Comparison of ENCODE assay signal across 8 cellular contexts in genomic region chr12:6469609-6470374, GRCh38. TPM values are rescaled to one million over a fixed set of nuclear protein-coding genes. Genes with fewer than 3 reads are reported as not detected.
A peak's percentile ranks its signal among the peaks of the same experiment; 100 is the strongest.
DNase-seq lines count a peak whose midpoint lies in the region; ATAC-seq, FAIRE-seq and TF ChIP-seq lines count a peak whose summit lies in the region.

No MANE protein-coding gene starts in this region.

- TF ChIP-seq POLR2A in GM12891 (IDR thresholded peaks at IDR 0.05; ENCODE audit: low read depth, low read length), result no peak
- TF ChIP-seq POLR2A in Peyer's patch (IDR thresholded peaks at IDR 0.05), result no peak

- peaks cover 0 to 34% (median 10%) of the 10 kb centered on the region in 4 donors for H3K4me1 ChIP-seq in Peyer's patch
- H3K4me1 ChIP-seq in esophagus (ENCODE audit: control insufficient read depth in 2 of 2, insufficient read depth in 2 of 2, low read length in 1 of 2), result peaks cover 0 to 3% of the 10 kb centered on the region in 2 donors
- peaks cover 11% of the 10 kb centered on the region for H3K4me1 ChIP-seq in rectal smooth muscle tissue (ENCODE audit: control insufficient read depth, insufficient read depth, low read length)

- H3K9me3 ChIP-seq in Peyer's patch (no peaks in the 10 kb centered on the region), esophagus (ENCODE audit: control insufficient read depth in 2 of 2, insufficient read depth in 1 of 2, low read depth in 1 of 2, low read length in 1 of 2) (no peaks in the 10 kb centered on the region)

- H3K27ac ChIP-seq in Peyer's patch (peak overlapping the region; percentile 80 to 92 (median 86)), esophagus (ENCODE audit: low read depth in 2 of 2, low read length in 1 of 2) (peak overlapping the region; percentile 94), rectal smooth muscle tissue (ENCODE audit: low read depth, low read length) (peak overlapping the region; percentile 95)

- WGBS in esophagus, 2 donors, result 12 to 22% methylated on average over 16 of the region's 16 CpGs

- DNase-seq in GM12891 (ENCODE audit: insufficient read length, low spot score), result no peak
- DNase-seq in Peyer's patch, result peak in 1 of 3 donors; percentile 44
- no peak for DNase-seq in T-helper 9 cell
- DNase-seq in NOMO-1 treated with dmso at 0.1 percent for 144 hours (lab: John Stamatoyannopoulos, UW; ENCODE audit: unreplicated experiment), result no peak

- TF ChIP-seq CTCF in Peyer's patch (IDR thresholded peaks at IDR 0.05), result no peak

- no peak for ATAC-seq in HG03108 (IDR thresholded peaks at IDR 0.05; ENCODE audit: unreplicated experiment)
- ATAC-seq in HG03280 (IDR thresholded peaks at IDR 0.05; ENCODE audit: unreplicated experiment), result no peak

- H3K27me3 ChIP-seq in Peyer's patch (no peaks in the 10 kb centered on the region), esophagus (ENCODE audit: control insufficient read depth in 1 of 2, insufficient read depth in 2 of 2, low read length in 2 of 2) (no peaks in the 10 kb centered on the region), rectal smooth muscle tissue (ENCODE audit: control insufficient read depth, insufficient read depth, low read length) (no peaks in the 10 kb centered on the region)

- H3K4me3 ChIP-seq in Peyer's patch (peak overlapping the region; percentile 54 to 84 (median 76)), esophagus (ENCODE audit: low read depth in 1 of 2, low read length in 2 of 2) (peak overlapping the region; percentile 67 to 82), rectal smooth muscle tissue (ENCODE audit: low read length) (peak overlapping the region; percentile 89)

- H3K36me3 ChIP-seq in Peyer's patch, result peaks cover 0 to 6% (median 0%) of the 10 kb centered on the region in 3 donors
- peaks cover 0 to 6% of the 10 kb centered on the region in 2 donors for H3K36me3 ChIP-seq in esophagus (ENCODE audit: control insufficient read depth in 2 of 2, insufficient read depth in 2 of 2, low read length in 1 of 2)
- H3K36me3 ChIP-seq in rectal smooth muscle tissue (ENCODE audit: control insufficient read depth, insufficient read depth, low read length), result peaks cover 5% of the 10 kb centered on the region

- peak overlapping the region; percentile 66 for H3K9ac ChIP-seq in rectal smooth muscle tissue (ENCODE audit: low read length)

- peak; percentile 50 for FAIRE-seq in GM12891 (lab: Jason Lieb, UNC)

TF ChIP-seq in GM12891, 5 proteins besides CTCF, POLR2A, EP300 and RAD21:
- TF ChIP-seq POLR2AphosphoS5 (IDR thresholded peaks at IDR 0.05; ENCODE audit: low read depth, low read length) (no peak), TAF1 (IDR thresholded peaks at IDR 0.05; ENCODE audit: low read depth, low read length) (no peak), POU2F2 (IDR thresholded peaks at IDR 0.05; ENCODE audit: low read depth, low read length) (no peak), SPI1 (IDR thresholded peaks at IDR 0.05; ENCODE audit: low read depth, low read length) (no peak)

RNA-seq across cellular contexts. Expression of gene VAMP1, which starts 0.7 kb away (rescaled TPM):
- polyA plus RNA-seq in GM12891 (2012; ENCODE audit: low read depth, missing spikeins), result 30.6 TPM
- total RNA-seq in Peyer's patch, result 10 to 100 TPM in 2 of 4 donors, 1 to 10 TPM in 2; 5.3 to 17.4 (median 9.3) TPM
- polyA plus RNA-seq in esophagus, result 1 to 10 TPM; 4.3 to 6.6 TPM

RNA-seq across cellular contexts. Expression of gene TAPBPL, which starts 17.9 kb away (rescaled TPM):
- 29.7 TPM for polyA plus RNA-seq in GM12891 (2012; ENCODE audit: low read depth, missing spikeins)
- total RNA-seq in Peyer's patch, result 100 to 1,000 TPM in 2 of 4 donors, 10 to 100 TPM in 2; 44.6 to 124 (median 95.5) TPM
- 10 to 100 TPM in 1 of 2 donors, 1 to 10 TPM in 1; 8.9 to 11.9 TPM for polyA plus RNA-seq in esophagus

RNA-seq across cellular contexts. Expression of gene MRPL51, which starts 23.3 kb away (rescaled TPM):
- 236 TPM for polyA plus RNA-seq in GM12891 (2012; ENCODE audit: low read depth, missing spikeins)
- 10 to 100 TPM; 23.5 to 71.8 (median 61.6) TPM for total RNA-seq in Peyer's patch
- polyA plus RNA-seq in esophagus, result 100 to 1,000 TPM in 1 of 2 donors, 10 to 100 TPM in 1; 60.7 to 124 TPM

RNA-seq across cellular contexts. Expression of gene NCAPD2, which starts 24.1 kb away (rescaled TPM):
- polyA plus RNA-seq in GM12891 (2012; ENCODE audit: low read depth, missing spikeins), result 48.3 TPM
- 10 to 100 TPM; 26.1 to 86.6 (median 32.7) TPM for total RNA-seq in Peyer's patch
- 10 to 100 TPM; 10.2 to 13.7 TPM for polyA plus RNA-seq in esophagus

RNA-seq across cellular contexts. Expression of gene CD27, which starts 25.0 kb away (rescaled TPM):
- polyA plus RNA-seq in GM12891 (2012; ENCODE audit: low read depth, missing spikeins), result 112 TPM
- total RNA-seq in Peyer's patch, result 10 to 100 TPM in 1 of 4 donors, 1 to 10 TPM in 3; 1.0 to 20.6 (median 2.3) TPM
- polyA plus RNA-seq in esophagus, result under 1 TPM; 0.84 to 0.98 TPM
